12 cellular contexts compared by ENCODE assay signal in the genomic region with DNA sequence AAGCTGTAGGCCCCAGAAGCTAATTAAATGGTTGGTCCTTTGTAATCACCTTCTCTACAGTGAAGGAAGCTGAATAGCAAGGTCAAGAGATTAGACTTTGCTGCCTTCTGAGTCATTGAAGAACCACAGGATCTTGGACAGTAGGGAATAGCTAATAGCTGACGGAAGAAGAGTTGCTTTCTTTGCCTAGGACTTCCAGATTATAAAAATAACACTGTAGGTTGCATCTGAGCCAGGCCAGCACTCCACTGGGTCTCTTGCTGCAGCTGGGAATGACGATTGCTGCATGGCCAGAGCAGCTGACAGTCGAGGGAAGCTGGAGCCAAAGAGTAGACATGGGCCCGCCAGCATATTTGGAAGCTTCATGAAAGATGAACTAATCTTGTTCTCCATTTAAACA.
DNase-seq lines count a peak whose midpoint lies in the region; ATAC-seq and TF ChIP-seq lines count a peak whose summit lies in the region.
"Had no signal": no experiment of that assay in that cellular context is flagged by ENCODE, and none has a peak within 500 bp of the region (broad histone marks: within the 10 kb centered on the region; RNA-seq: fewer than 3 reads in every experiment).

No MANE protein-coding gene starts in this region.

- no peaks in the 10 kb centered on the region for H3K36me3 Mint-ChIP-seq in MCF 10A (ENCODE audit: insufficient read depth, unreplicated experiment)
- no peaks in the 10 kb centered on the region for H3K36me3 Mint-ChIP-seq in activated CD4-positive, alpha-beta memory T cell treated with anti-CD3 and anti-CD28 coated beads for 36 hours
- H3K36me3 Mint-ChIP-seq: activated naive CD8-positive, alpha-beta T cell treated with anti-CD3 and anti-CD28 coated beads for 36 hours; memory B cell had no signal

- peak; percentile 38 for ATAC-seq in foreskin keratinocyte

- H3K4me3 ChIP-seq in mammary epithelial cell (replicated peaks in 1 of 3; ENCODE audit: insufficient read depth in 1 of 3, low read depth in 2 of 3, low read length in 3 of 3): no peak overlapping the region

- H3K4me1 ChIP-seq in mammary epithelial cell (ENCODE audit: insufficient read depth, low read length): peaks cover 7% of the 10 kb centered on the region
- peaks cover 14% of the 10 kb centered on the region for H3K4me1 ChIP-seq in foreskin keratinocyte

- no peak overlapping the region for H3K27ac Mint-ChIP-seq in MCF 10A (ENCODE audit: low read depth, unreplicated experiment)
- no peak overlapping the region for H3K27ac Mint-ChIP-seq in activated CD4-positive, alpha-beta memory T cell treated with anti-CD3 and anti-CD28 coated beads for 36 hours
- H3K27ac Mint-ChIP-seq: activated naive CD8-positive, alpha-beta T cell treated with anti-CD3 and anti-CD28 coated beads for 36 hours; memory B cell had no signal

- no TSS peak for BruUV-seq in mammary epithelial cell (replicated peaks; lab: Mats Ljungman, UMichigan)
- no TSS peak for BruUV-seq in MCF 10A (replicated peaks; lab: Mats Ljungman, UMichigan)

- POLR2A ChIA-PET in MCF 10A (lab: Yijun Ruan, JAX): interaction anchor here (1.0 kb wide), 1 partner anchor 16 kb away, joined by 3 read pairs; no protein-coding TSS in a partner anchor
- POLR2A ChIA-PET in activated CD4-positive, alpha-beta memory T cell treated with anti-CD3 and anti-CD28 coated beads for 36 hours (lab: Charles Lee): no interaction called here

- dilution Hi-C loops in mammary epithelial cell (cut with HindIII; ENCODE audit: low sequenced_read_pairs): no loop called here

- H3K4me1 Mint-ChIP-seq in MCF 10A (ENCODE audit: insufficient read depth, unreplicated experiment): no peaks in the 10 kb centered on the region
- H3K4me1 Mint-ChIP-seq in activated CD4-positive, alpha-beta memory T cell treated with anti-CD3 and anti-CD28 coated beads for 36 hours (ENCODE audit: low read depth): no peaks in the 10 kb centered on the region
- H3K4me1 Mint-ChIP-seq: activated naive CD8-positive, alpha-beta T cell treated with anti-CD3 and anti-CD28 coated beads for 36 hours; memory B cell had no signal

- H2AFZ ChIP-seq in mammary epithelial cell (ENCODE audit: low read depth, low read length): no peak overlapping the region

- H3K9me3 ChIP-seq in mammary epithelial cell (replicated peaks; ENCODE audit: insufficient read depth, low read length): no peaks in the 10 kb centered on the region

- 63% methylated on average over 4 of the region's 4 CpGs for WGBS in mammary epithelial cell (ENCODE audit: low coverage, missing lambda C conversion rate)

- intact Hi-C loops in mammary epithelial cell (cut with micrococcal nuclease) (no loop called here), MCF 10A (cut with micrococcal nuclease) (no loop called here)
- intact Hi-C loops in activated CD4-positive, alpha-beta memory T cell treated with anti-CD3 and anti-CD28 coated beads for 36 hours (cut with micrococcal nuclease): no loop called here

- no peaks in the 10 kb centered on the region for H4K20me1 ChIP-seq in mammary epithelial cell (ENCODE audit: insufficient read depth, low read length)

- no peak overlapping the region for H3K9ac ChIP-seq in mammary epithelial cell (ENCODE audit: insufficient read depth, low read length)

- DNase-seq in mammary epithelial cell: peak; percentile 17
- no peak for DNase-seq in MCF 10A (ENCODE audit: unreplicated experiment)
- DNase-seq in foreskin keratinocyte: peak in 1 of 2 donors; percentile 24
- peak; percentile 85 for DNase-seq in myocyte (ENCODE audit: low read depth)
- no peak for DNase-seq in Kasumi-1 (lab: John Stamatoyannopoulos, UW)
- no peak for DNase-seq in activated CD4-positive, alpha-beta memory T cell treated with anti-CD3 and anti-CD28 coated beads for 36 hours
- no peak for DNase-seq in retina
- no peak for DNase-seq in SK-N-DZ (ENCODE audit: low spot score)
- DNase-seq: activated naive CD8-positive, alpha-beta T cell treated with anti-CD3 and anti-CD28 coated beads for 36 hours; DMS 273 treated with DMSO at 0.1 percent for 48 hours had no signal

- H3K4me2 ChIP-seq in mammary epithelial cell (ENCODE audit: insufficient read depth, low read depth, low read length): no peak overlapping the region

- H3K27ac ChIP-seq in mammary epithelial cell (ENCODE audit: insufficient read depth, low read depth, low read length) (no peak overlapping the region), foreskin keratinocyte (no peak overlapping the region)
- H3K27ac ChIP-seq: RWPE1 had no signal

- H3K9me3 Mint-ChIP-seq in MCF 10A (ENCODE audit: unreplicated experiment): no peaks in the 10 kb centered on the region
- H3K9me3 Mint-ChIP-seq in activated CD4-positive, alpha-beta memory T cell treated with anti-CD3 and anti-CD28 coated beads for 36 hours: no peaks in the 10 kb centered on the region
- H3K9me3 Mint-ChIP-seq: activated naive CD8-positive, alpha-beta T cell treated with anti-CD3 and anti-CD28 coated beads for 36 hours; memory B cell had no signal

- H3K27me3 ChIP-seq in mammary epithelial cell (ENCODE audit: insufficient read depth, low read length): no peaks in the 10 kb centered on the region
- no peaks in the 10 kb centered on the region for H3K27me3 ChIP-seq in foreskin keratinocyte

- H3K79me2 ChIP-seq in mammary epithelial cell (ENCODE audit: insufficient read depth, low read length): no peaks in the 10 kb centered on the region

- CTCF ChIA-PET in mammary epithelial cell (lab: Charles Lee; ENCODE audit: low non-redundant PET): no interaction called here
- CTCF ChIA-PET in MCF 10A (lab: Yijun Ruan, JAX): no interaction called here
- CTCF ChIA-PET in activated CD4-positive, alpha-beta memory T cell treated with anti-CD3 and anti-CD28 coated beads for 36 hours (lab: Charles Lee): no interaction called here

- H3K4me3 Mint-ChIP-seq in MCF 10A (ENCODE audit: unreplicated experiment): no peak overlapping the region
- H3K4me3 Mint-ChIP-seq in activated CD4-positive, alpha-beta memory T cell treated with anti-CD3 and anti-CD28 coated beads for 36 hours: no peak overlapping the region
- H3K4me3 Mint-ChIP-seq: activated naive CD8-positive, alpha-beta T cell treated with anti-CD3 and anti-CD28 coated beads for 36 hours; memory B cell had no signal

- H3K36me3 ChIP-seq in mammary epithelial cell (ENCODE audit: insufficient read depth, low read length): no peaks in the 10 kb centered on the region

- in situ Hi-C loops in mammary epithelial cell (cut with MboI; ENCODE audit: low sequenced_read_pairs in 2 of 2): no loop called here

- H3K27me3 Mint-ChIP-seq in MCF 10A (ENCODE audit: insufficient read depth, unreplicated experiment): no peaks in the 10 kb centered on the region
- H3K27me3 Mint-ChIP-seq in activated CD4-positive, alpha-beta memory T cell treated with anti-CD3 and anti-CD28 coated beads for 36 hours: peaks cover 7% of the 10 kb centered on the region

- no peak for TF ChIP-seq CTCF in mammary epithelial cell (conservative IDR thresholded peaks at IDR 0.05 in 1 of 2, IDR thresholded peaks at IDR 0.05 in 1 of 2; ENCODE audit: extremely low read depth in 1 of 2, insufficient read depth in 1 of 2, low read depth in 1 of 2, low read length in 2 of 2)
- TF ChIP-seq CTCF in MCF 10A (IDR thresholded peaks at IDR 0.05; ENCODE audit: unreplicated experiment): no peak
- no peak for TF ChIP-seq CTCF in foreskin keratinocyte (conservative IDR thresholded peaks at IDR 0.05)

Comparison
In these comparisons a context has a peak if more than half of its experiments do, and no peak if none do; other contexts are left out.
1. DNase-seq: peak in mammary epithelial cell (single experiment) and myocyte (single experiment); none in MCF 10A (single experiment), Kasumi-1 (0 of 2), activated CD4-positive, alpha-beta memory T cell treated with anti-CD3 and anti-CD28 coated beads for 36 hours (single experiment), retina (single experiment) and SK-N-DZ (single experiment).